18 cellular contexts compared by ENCODE assay signal in the genomic region with DNA sequence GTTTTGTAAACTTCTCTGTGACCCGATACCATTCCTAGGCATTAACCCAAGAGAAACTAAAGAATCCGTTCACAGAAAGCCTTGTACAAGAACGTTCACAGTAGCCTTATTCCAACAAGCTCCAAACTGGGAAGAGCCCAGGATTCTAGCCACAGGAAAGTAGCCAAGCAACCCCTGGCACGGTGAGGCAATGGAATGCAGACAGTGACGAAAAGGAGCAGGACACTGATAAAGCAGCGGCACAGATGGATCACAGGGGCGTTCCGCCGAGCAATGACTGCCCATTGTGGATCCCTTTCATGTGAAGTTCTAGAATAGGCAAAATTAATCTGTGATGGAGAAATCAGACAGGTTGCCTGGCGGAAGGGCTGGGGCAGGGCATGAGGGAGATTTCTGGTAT. TPM values are rescaled to one million over a fixed set of nuclear protein-coding genes. Genes with fewer than 3 reads are reported as not detected.
DNase-seq lines count a peak whose midpoint lies in the region; ATAC-seq and TF ChIP-seq lines count a peak whose summit lies in the region.
"Had no signal": no experiment of that assay in that cellular context is flagged by ENCODE, and none has a peak within 500 bp of the region (broad histone marks: within the 10 kb centered on the region; RNA-seq: fewer than 3 reads in every experiment).

No MANE protein-coding gene starts in this region.

- ATAC-seq in Right ventricle myocardium inferior = peak; percentile 90
- peak in 6 of 8 donors; percentile 50 to 92 (median 74) for ATAC-seq in heart right ventricle
- ATAC-seq in HG03460 (IDR thresholded peaks at IDR 0.05; ENCODE audit: unreplicated experiment) = no peak
- ATAC-seq: A549, GM23338, HCT116, HepG2 had no signal

- H3K9me3 ChIP-seq in heart right ventricle = peaks cover 0 to 13% (median 0%) of the 10 kb centered on the region in 11 donors
- H3K9me3 ChIP-seq in right atrium auricular region = no peaks in the 10 kb centered on the region
- H3K9me3 ChIP-seq: A549, Caco-2 had no signal

- no peaks in the 10 kb centered on the region for H3K36me3 ChIP-seq in heart right ventricle
- no peaks in the 10 kb centered on the region for H3K36me3 ChIP-seq in right atrium auricular region

- intact Hi-C loops in Right ventricle myocardium inferior (cut with DNase I) (no loop called here), cardiac septum (cut with DNase I) (no loop called here), heart right ventricle (cut with DNase I) (no loop called here)

- no peak overlapping the region for H3K4me3 ChIP-seq in heart right ventricle
- H3K4me3 ChIP-seq in right atrium auricular region = no peak overlapping the region
- H3K4me3 ChIP-seq: A549, GM23338 had no signal

- H3K27ac ChIP-seq in heart right ventricle (peak overlapping the region in 3 of 10 donors; percentile 4 to 34 (median 20)), right atrium auricular region (peak overlapping the region; percentile 33 to 78)
- H3K27ac ChIP-seq: 22Rv1, A549, C4-2B had no signal

- DNase-seq in Right ventricle myocardium inferior (ENCODE audit: missing footprints) (peak; percentile 68), cardiac septum (ENCODE audit: low spot score) (no peak), heart right ventricle (peak; percentile 11 to 30), right atrium auricular region (ENCODE audit: low spot score) (no peak), T-helper 9 cell (no peak), NCI-H1048 (lab: John Stamatoyannopoulos, UW) (no peak)
- DNase-seq: AML-193; Caco-2; CD4-positive, alpha-beta T cell; GDM1; H7 had no signal

- H3K27me3 ChIP-seq in heart right ventricle = no peaks in the 10 kb centered on the region
- H3K27me3 ChIP-seq in right atrium auricular region = no peaks in the 10 kb centered on the region

- no peak for TF ChIP-seq CTCF in heart right ventricle (IDR thresholded peaks at IDR 0.05)
- no peak for TF ChIP-seq CTCF in right atrium auricular region (IDR thresholded peaks at IDR 0.05)

- H3K4me1 ChIP-seq in heart right ventricle (no peaks in the 10 kb centered on the region), right atrium auricular region (no peaks in the 10 kb centered on the region)
- H3K4me1 ChIP-seq: A549, Caco-2 had no signal

- 51 to 57% methylated on average over 10 of the region's 10 CpGs for whole genome bisulfite sequencing in heart right ventricle, 2 donors

RNA-seq across cellular contexts. Expression of a gene that starts 38.9 kb away (rescaled TPM):
- total RNA-seq in Right ventricle myocardium inferior (1.5 TPM), cardiac septum (1.3 TPM), heart right ventricle (1 to 10 TPM in 5 of 10 donors, under 1 TPM in 5; 0.33 to 1.8 (median 1.1) TPM), right atrium auricular region (1 to 10 TPM; 1.0 to 5.2 TPM)
- polyA plus RNA-seq in heart right ventricle = 1 to 10 TPM in 1 of 2 donors, under 1 TPM in 1; 0.33 to 1.2 TPM

Comparison
In these comparisons a context has a peak if more than half of its experiments do, and no peak if none do; other contexts are left out.
1. DNase-seq: peak in Right ventricle myocardium inferior (single experiment) and heart right ventricle (2 of 2); none in cardiac septum (single experiment), right atrium auricular region (single experiment), T-helper 9 cell (single experiment) and NCI-H1048 (single experiment).